ENCODE assay signal across 11 cellular contexts in the genomic region with DNA sequence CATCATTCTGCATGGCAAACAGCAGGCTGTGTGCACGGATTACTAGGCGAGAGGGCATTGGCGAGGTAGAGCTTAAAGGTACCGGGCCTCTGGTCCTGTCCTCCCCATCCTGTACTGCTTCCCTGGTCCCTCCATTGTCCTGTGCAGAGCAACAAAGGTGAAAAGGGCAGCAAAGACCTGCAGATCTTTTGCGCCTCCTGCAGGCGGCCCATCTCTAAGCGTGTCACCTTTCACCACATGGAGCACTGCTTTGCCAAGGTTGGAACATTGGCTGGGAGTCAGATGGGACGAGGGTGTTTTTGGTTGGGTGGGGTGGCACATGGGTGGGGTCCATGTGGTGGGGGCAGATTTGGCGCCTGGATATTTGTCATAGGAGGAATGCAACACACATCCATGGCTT.
DNase-seq lines count a peak whose midpoint lies in the region; ATAC-seq and TF ChIP-seq lines count a peak whose summit lies in the region.
"Had no signal": no experiment of that assay in that cellular context is flagged by ENCODE, and none has a peak within 500 bp of the region (broad histone marks: within the 10 kb centered on the region; RNA-seq: fewer than 3 reads in every experiment).

No MANE protein-coding gene starts in this region.

- H3F3A ChIP-seq in PC-3 (ENCODE audit: low read length, unreplicated experiment) (no peaks in the 10 kb centered on the region), GM23248 (ENCODE audit: insufficient read depth) (no peaks in the 10 kb centered on the region)

- 59 to 66% methylated on average over 7 to 9 of the region's 9 CpGs for WGBS in GM23248 (ENCODE audit: low coverage in 1 of 2, low lambda C conversion rate in 2 of 2, missing lambda C conversion rate in 2 of 2), 2 experiments

- no peak overlapping the region for H3K4me2 ChIP-seq in PC-3 (ENCODE audit: low read length)
- H3K4me2 ChIP-seq in GM23248 (ENCODE audit: unreplicated experiment) = no peak overlapping the region

- CTCF ChIA-PET in GM10248 (lab: Yijun Ruan, JAX) (no interaction called here), PC-3 (lab: Charles Lee) (no interaction called here)

- H3K9me2 ChIP-seq in PC-3 (replicated peaks; ENCODE audit: low read length) (no peaks in the 10 kb centered on the region), GM23248 (ENCODE audit: insufficient read depth) (no peaks in the 10 kb centered on the region)

- BruUV-seq in PC-3 (replicated peaks; lab: Mats Ljungman, UMichigan) = no TSS peak

- H3K9ac ChIP-seq in PC-3 (ENCODE audit: low read length) (no peak overlapping the region), GM23248 (no peak overlapping the region)

- H3K9me3 ChIP-seq in PC-3 (ENCODE audit: low read length) (no peaks in the 10 kb centered on the region), GM23248 (ENCODE audit: low read depth) (no peaks in the 10 kb centered on the region)

- in situ Hi-C loops in GM23248 (cut with MboI) = no loop called here

- H4K20me1 ChIP-seq in PC-3 (ENCODE audit: low read length) (no peaks in the 10 kb centered on the region), GM23248 (ENCODE audit: insufficient read depth) (no peaks in the 10 kb centered on the region)

- DNase-seq in AG09319 (ENCODE audit: extremely low read depth, low read depth) (no peak), GM10248 (ENCODE audit: extremely low spot score) (peak; percentile 10), PC-3 (no peak), iPS-NIHi11 (ENCODE audit: low spot score) (peak; percentile 29), omental fat pad (ENCODE audit: low spot score) (no peak), GM23248 (no peak)
- DNase-seq: effector memory CD8-positive, alpha-beta T cell; NCI-H510A treated with DMSO at 0.1 percent for 48 hours had no signal

- H3K79me2 ChIP-seq in PC-3 (ENCODE audit: low read length) (no peaks in the 10 kb centered on the region), GM23248 (ENCODE audit: insufficient read depth) (no peaks in the 10 kb centered on the region)

- peaks cover 3% of the 10 kb centered on the region; the same call in 1 of the 2 replicates for H3K27me3 ChIP-seq in PC-3 (ENCODE audit: low read length)
- no peaks in the 10 kb centered on the region for H3K27me3 ChIP-seq in GM23248 (replicated peaks; ENCODE audit: insufficient read depth)

- intact Hi-C loops in PC-3 (cut with micrococcal nuclease) = no loop called here

- H3K27ac ChIP-seq in PC-3 (ENCODE audit: low read length) (no peak overlapping the region), GM23248 (no peak overlapping the region)

- no peak overlapping the region for H3K4me3 ChIP-seq in PC-3 (ENCODE audit: low read length)
- no peak overlapping the region for H3K4me3 ChIP-seq in GM23248

- H3K4me1 ChIP-seq in PC-3 (ENCODE audit: insufficient read depth, low read length) (no peaks in the 10 kb centered on the region), GM23248 (ENCODE audit: insufficient read depth) (no peaks in the 10 kb centered on the region)

- POLR2A ChIA-PET in GM10248 (lab: Yijun Ruan, JAX) = no interaction called here
- POLR2A ChIA-PET in PC-3 (lab: Charles Lee; ENCODE audit: unreplicated experiment) = no interaction called here

- H2AFZ ChIP-seq in PC-3 (ENCODE audit: low read length) (no peak overlapping the region), GM23248 (no peak overlapping the region)

- H3K36me3 ChIP-seq in PC-3 (ENCODE audit: low read depth, low read length) = no peaks in the 10 kb centered on the region
- no peaks in the 10 kb centered on the region for H3K36me3 ChIP-seq in GM23248 (ENCODE audit: low read depth)

- TF ChIP-seq CTCF in AG09319 (IDR thresholded peaks at IDR 0.05; ENCODE audit: low read depth, low read length) = peak; percentile 3
- TF ChIP-seq CTCF in GM10248 (IDR thresholded peaks at IDR 0.05; ENCODE audit: control extremely low read depth, extremely low read depth, low read depth, missing control alignments) = peak; percentile 7
- TF ChIP-seq CTCF in PC-3 (conservative IDR thresholded peaks at IDR 0.05; ENCODE audit: low read depth, low read length) = peak; percentile 12; the same call in 1 of the 2 replicates
- TF ChIP-seq CTCF in omental fat pad (IDR thresholded peaks at IDR 0.05) = no peak

- ATAC-seq in PC-3 (no peak), HG03159 (IDR thresholded peaks at IDR 0.05; ENCODE audit: unreplicated experiment) (no peak), omental fat pad (ENCODE audit: low FRiP score) (no peak), GM21526 (IDR thresholded peaks at IDR 0.05; ENCODE audit: low FRiP score, unreplicated experiment) (no peak)
- ATAC-seq: effector memory CD8-positive, alpha-beta T cell; left lobe of liver had no signal

Comparison
In these comparisons a context has a peak if more than half of its experiments do, and no peak if none do; other contexts are left out.
1. DNase-seq: peak in GM10248 (single experiment) and iPS-NIHi11 (single experiment); none in AG09319 (single experiment), PC-3 (single experiment), omental fat pad (single experiment) and GM23248 (single experiment).
2. CTCF ChIP-seq: peak in AG09319 (single experiment), GM10248 (single experiment) and PC-3 (single experiment); none in omental fat pad (0 of 3).